Comparison of ENCODE assay signal across 29 cellular contexts in the genomic region with DNA sequence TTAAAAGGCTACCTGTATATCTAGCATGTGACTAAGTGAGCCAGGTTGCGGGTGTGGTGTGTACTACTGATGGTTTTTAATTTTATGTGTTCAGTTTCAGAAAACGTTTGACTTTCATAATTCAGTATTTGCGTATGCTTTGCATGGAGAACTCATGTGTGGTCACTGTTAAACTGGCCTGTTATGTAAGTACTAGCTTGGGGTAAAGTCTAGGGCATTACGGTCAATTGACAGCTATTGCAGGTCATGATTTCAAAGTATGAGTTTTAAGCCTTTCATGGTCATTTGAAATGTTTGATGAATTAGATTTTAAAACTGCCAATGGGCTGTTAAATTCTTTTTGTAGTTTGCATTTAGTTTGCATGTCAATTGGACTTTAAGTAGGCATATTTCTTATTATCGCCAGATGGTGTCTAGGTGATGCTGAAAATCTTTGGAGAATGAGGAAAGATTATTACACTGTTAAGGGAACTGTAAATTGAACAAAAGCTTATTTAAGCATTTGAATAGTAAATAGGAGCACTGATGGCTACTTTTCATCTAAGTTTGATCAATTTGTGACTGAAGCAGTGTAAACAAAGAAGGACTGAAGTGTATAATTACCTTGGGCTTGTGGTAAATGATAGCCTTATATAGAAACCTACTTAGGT.
"Had no signal": no experiment of that assay in that cellular context is flagged by ENCODE, and none has a peak within 500 bp of the region (broad histone marks: within the 10 kb centered on the region; RNA-seq: fewer than 3 reads in every experiment).

No MANE protein-coding gene starts in this region.

- ATAC-seq: activated CD4-positive, CD25-positive, alpha-beta regulatory T cell treated with anti-CD3 and anti-CD28 coated beads, Interleukin-2, amount 50 U/mL, for 24 hours; esophagus mucosa; left lung; natural killer cell treated with Interleukin-12 subunit alpha and Interleukin-12 subunit beta and Interleukin-15 and Interleukin-18, amount 100 ng/mL, for 72 hours; upper lobe of right lung had no signal

- H3K27ac ChIP-seq: left lung, right atrium auricular region, suprapubic skin, tibial artery, upper lobe of right lung, WERI-Rb-1 had no signal

- H3K9me3 ChIP-seq: left lung, right atrium auricular region, suprapubic skin, tibial artery, upper lobe of right lung had no signal

- H3K36me3 ChIP-seq: left lung, right atrium auricular region, suprapubic skin, tibial artery, upper lobe of right lung, WERI-Rb-1 had no signal

- DNase-seq: activated CD4-positive, alpha-beta T cell treated with anti-CD3 and anti-CD28 coated beads for 48 hours; activated CD4-positive, alpha-beta T cell treated with anti-CD3 and anti-CD28 coated beads, Interleukin-2, amount 50 U/mL, for 48 hours; activated CD8-positive, alpha-beta memory T cell treated with anti-CD3 and anti-CD28 coated beads, Interleukin-2, amount 50 U/mL, for 48 hours; activated gamma-delta T cell; activated naive CD4-positive, alpha-beta T cell treated with anti-CD3 and anti-CD28 coated beads, Interleukin-2, amount 10 ng/mL, durations not matched to agents 7 days and 5 days; activated naive CD8-positive, alpha-beta T cell treated with anti-CD3 and anti-CD28 coated beads, Interleukin-2, amount 10 ng/mL, durations not matched to agents 7 days and 5 days; activated T-cell treated with anti-CD3 and anti-CD28 coated beads, Interleukin-2, amount 50 U/mL, for 24 hours; caudate nucleus; cortex of kidney; endodermal cell; foreskin fibroblast; head of caudate nucleus; hypothalamus; immature natural killer cell; kidney glomerular epithelial cell; left lung; mesendoderm; stimulated activated CD4-positive, alpha-beta T cell treated with anti-CD3 and anti-CD28 coated beads, Interleukin-15, amount 100 ng/mL, for 24 hours; stimulated activated naive CD4-positive, alpha-beta T cell; T1000; tibial artery; upper lobe of right lung; WERI-Rb-1 had no signal

- H3K4me3 ChIP-seq: left lung, lung, right atrium auricular region, suprapubic skin, tibial artery, upper lobe of right lung had no signal

- H3K27me3 Mint-ChIP-seq: activated naive CD4-positive, alpha-beta T cell treated with anti-CD3 and anti-CD28 coated beads, Interleukin-2, amount 10 ng/mL, durations not matched to agents 7 days and 5 days; activated naive CD8-positive, alpha-beta T cell treated with anti-CD3 and anti-CD28 coated beads, Interleukin-2, amount 10 ng/mL, durations not matched to agents 7 days and 5 days; activated T-cell treated with anti-CD3 and anti-CD28 coated beads, Interleukin-2, amount 50 U/mL, for 24 hours had no signal

- H3K9me3 Mint-ChIP-seq: activated naive CD4-positive, alpha-beta T cell treated with anti-CD3 and anti-CD28 coated beads, Interleukin-2, amount 10 ng/mL, durations not matched to agents 7 days and 5 days; activated naive CD8-positive, alpha-beta T cell treated with anti-CD3 and anti-CD28 coated beads, Interleukin-2, amount 10 ng/mL, durations not matched to agents 7 days and 5 days; activated T-cell treated with anti-CD3 and anti-CD28 coated beads, Interleukin-2, amount 50 U/mL, for 24 hours; endodermal cell had no signal

- H3K27me3 ChIP-seq: left lung, right atrium auricular region, suprapubic skin, tibial artery, upper lobe of right lung had no signal

- H3K4me1 Mint-ChIP-seq: activated naive CD4-positive, alpha-beta T cell treated with anti-CD3 and anti-CD28 coated beads, Interleukin-2, amount 10 ng/mL, durations not matched to agents 7 days and 5 days; activated naive CD8-positive, alpha-beta T cell treated with anti-CD3 and anti-CD28 coated beads, Interleukin-2, amount 10 ng/mL, durations not matched to agents 7 days and 5 days; endodermal cell; immature natural killer cell had no signal

- H3K4me1 ChIP-seq: left lung, right atrium auricular region, suprapubic skin, tibial artery, upper lobe of right lung had no signal

- H3K27ac Mint-ChIP-seq: activated naive CD4-positive, alpha-beta T cell treated with anti-CD3 and anti-CD28 coated beads, Interleukin-2, amount 10 ng/mL, durations not matched to agents 7 days and 5 days; activated naive CD8-positive, alpha-beta T cell treated with anti-CD3 and anti-CD28 coated beads, Interleukin-2, amount 10 ng/mL, durations not matched to agents 7 days and 5 days; activated T-cell treated with anti-CD3 and anti-CD28 coated beads, Interleukin-2, amount 50 U/mL, for 24 hours; endodermal cell; immature natural killer cell; natural killer cell treated with Interleukin-12 subunit alpha and Interleukin-12 subunit beta and Interleukin-15 and Interleukin-18, amount 100 ng/mL, for 72 hours had no signal

- H3K4me3 Mint-ChIP-seq: activated naive CD4-positive, alpha-beta T cell treated with anti-CD3 and anti-CD28 coated beads, Interleukin-2, amount 10 ng/mL, durations not matched to agents 7 days and 5 days; activated naive CD8-positive, alpha-beta T cell treated with anti-CD3 and anti-CD28 coated beads, Interleukin-2, amount 10 ng/mL, durations not matched to agents 7 days and 5 days; activated T-cell treated with anti-CD3 and anti-CD28 coated beads, Interleukin-2, amount 50 U/mL, for 24 hours; endodermal cell; immature natural killer cell; natural killer cell treated with Interleukin-12 subunit alpha and Interleukin-12 subunit beta and Interleukin-15 and Interleukin-18, amount 100 ng/mL, for 72 hours had no signal

- H3K36me3 Mint-ChIP-seq: activated naive CD4-positive, alpha-beta T cell treated with anti-CD3 and anti-CD28 coated beads, Interleukin-2, amount 10 ng/mL, durations not matched to agents 7 days and 5 days; activated naive CD8-positive, alpha-beta T cell treated with anti-CD3 and anti-CD28 coated beads, Interleukin-2, amount 10 ng/mL, durations not matched to agents 7 days and 5 days; immature natural killer cell; natural killer cell treated with Interleukin-12 subunit alpha and Interleukin-12 subunit beta and Interleukin-15 and Interleukin-18, amount 100 ng/mL, for 72 hours had no signal
